1 cellular context compared by ENCODE assay signal in genomic region chr17:13601776-13602551, GRCh38.
TF ChIP-seq lines count a peak whose summit lies in the region.

HS3ST3A1 (minus strand) TSS chr17:13601929; CDS start chr17:13601129, 800 bp downstream.

TF ChIP-seq in HepG2, 621 proteins besides CTCF, POLR2A, EP300 and RAD21 (continued from another document and continues in another):
- TF ChIP-seq GMEB1 (CRISPR knock-in tag; IDR thresholded peaks at IDR 0.05; ENCODE audit: borderline replicate concordance) (0 out of 2 replicates have a peak, but pooled peaks have one; percentile 33), ZFP91 (CRISPR knock-in tag; IDR thresholded peaks at IDR 0.05; ENCODE audit: borderline replicate concordance) (peak; percentile 68; the same call in 1 of the 2 replicates), HES4 (CRISPR knock-in tag; IDR thresholded peaks at IDR 0.05; ENCODE audit: borderline replicate concordance) (no peak), TFAP4 (IDR thresholded peaks at IDR 0.05; ENCODE audit: borderline replicate concordance, low read depth) (no peak), ZBTB1 (CRISPR knock-in tag; IDR thresholded peaks at IDR 0.05; ENCODE audit: borderline replicate concordance) (no peak), TOE1 (CRISPR knock-in tag; IDR thresholded peaks at IDR 0.05) (no peak), BRF2 (CRISPR knock-in tag; IDR thresholded peaks at IDR 0.05) (no peak), CC2D1A (CRISPR knock-in tag; IDR thresholded peaks at IDR 0.05) (no peak), ZNF513 (CRISPR knock-in tag; conservative IDR thresholded peaks at IDR 0.05) (no peak), GRHL1 (CRISPR knock-in tag; conservative IDR thresholded peaks at IDR 0.05) (no peak), ZBTB49 (CRISPR knock-in tag; IDR thresholded peaks at IDR 0.05; ENCODE audit: borderline replicate concordance) (no peak), FOSL2 (CRISPR knock-in tag; IDR thresholded peaks at IDR 0.05) (no peak), JDP2 (CRISPR knock-in tag; IDR thresholded peaks at IDR 0.05; ENCODE audit: borderline replicate concordance) (no peak), ZNF101 (CRISPR knock-in tag; IDR thresholded peaks at IDR 0.05; ENCODE audit: borderline replicate concordance, low read depth) (no peak), CEBPG (CRISPR knock-in tag; IDR thresholded peaks at IDR 0.05) (no peak), NR3C1 (CRISPR knock-in tag; IDR thresholded peaks at IDR 0.05) (no peak), ZNF547 (CRISPR knock-in tag; IDR thresholded peaks at IDR 0.05) (0 out of 2 replicates have a peak, but pooled peaks have one; percentile 30), SMARCC2 (IDR thresholded peaks at IDR 0.05) (no peak), ZBTB7B (CRISPR knock-in tag; IDR thresholded peaks at IDR 0.05) (no peak), SMAD9 (CRISPR knock-in tag; IDR thresholded peaks at IDR 0.05) (no peak), ZNF746 (CRISPR knock-in tag; IDR thresholded peaks at IDR 0.05) (no peak)
- TF ChIP-seq, protein P1, sequence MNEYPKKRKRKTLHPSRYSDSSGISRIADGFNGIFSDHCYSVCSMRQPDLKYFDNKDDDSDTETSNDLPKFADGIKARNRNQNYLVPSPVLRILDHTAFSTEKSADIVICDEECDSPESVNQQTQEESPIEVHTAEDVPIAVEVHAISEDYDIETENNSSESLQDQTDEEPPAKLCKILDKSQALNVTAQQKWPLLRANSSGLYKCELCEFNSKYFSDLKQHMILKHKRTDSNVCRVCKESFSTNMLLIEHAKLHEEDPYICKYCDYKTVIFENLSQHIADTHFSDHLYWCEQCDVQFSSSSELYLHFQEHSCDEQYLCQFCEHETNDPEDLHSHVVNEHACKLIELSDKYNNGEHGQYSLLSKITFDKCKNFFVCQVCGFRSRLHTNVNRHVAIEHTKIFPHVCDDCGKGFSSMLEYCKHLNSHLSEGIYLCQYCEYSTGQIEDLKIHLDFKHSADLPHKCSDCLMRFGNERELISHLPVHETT (CRISPR knock-in tag; conservative IDR thresholded peaks at IDR 0.05) = no peak
- TF ChIP-seq, protein P2, sequence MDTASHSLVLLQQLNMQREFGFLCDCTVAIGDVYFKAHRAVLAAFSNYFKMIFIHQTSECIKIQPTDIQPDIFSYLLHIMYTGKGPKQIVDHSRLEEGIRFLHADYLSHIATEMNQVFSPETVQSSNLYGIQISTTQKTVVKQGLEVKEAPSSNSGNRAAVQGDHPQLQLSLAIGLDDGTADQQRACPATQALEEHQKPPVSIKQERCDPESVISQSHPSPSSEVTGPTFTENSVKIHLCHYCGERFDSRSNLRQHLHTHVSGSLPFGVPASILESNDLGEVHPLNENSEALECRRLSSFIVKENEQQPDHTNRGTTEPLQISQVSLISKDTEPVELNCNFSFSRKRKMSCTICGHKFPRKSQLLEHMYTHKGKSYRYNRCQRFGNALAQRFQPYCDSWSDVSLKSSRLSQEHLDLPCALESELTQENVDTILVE (CRISPR knock-in tag; IDR thresholded peaks at IDR 0.05) = no peak
- TF ChIP-seq, protein P3, sequence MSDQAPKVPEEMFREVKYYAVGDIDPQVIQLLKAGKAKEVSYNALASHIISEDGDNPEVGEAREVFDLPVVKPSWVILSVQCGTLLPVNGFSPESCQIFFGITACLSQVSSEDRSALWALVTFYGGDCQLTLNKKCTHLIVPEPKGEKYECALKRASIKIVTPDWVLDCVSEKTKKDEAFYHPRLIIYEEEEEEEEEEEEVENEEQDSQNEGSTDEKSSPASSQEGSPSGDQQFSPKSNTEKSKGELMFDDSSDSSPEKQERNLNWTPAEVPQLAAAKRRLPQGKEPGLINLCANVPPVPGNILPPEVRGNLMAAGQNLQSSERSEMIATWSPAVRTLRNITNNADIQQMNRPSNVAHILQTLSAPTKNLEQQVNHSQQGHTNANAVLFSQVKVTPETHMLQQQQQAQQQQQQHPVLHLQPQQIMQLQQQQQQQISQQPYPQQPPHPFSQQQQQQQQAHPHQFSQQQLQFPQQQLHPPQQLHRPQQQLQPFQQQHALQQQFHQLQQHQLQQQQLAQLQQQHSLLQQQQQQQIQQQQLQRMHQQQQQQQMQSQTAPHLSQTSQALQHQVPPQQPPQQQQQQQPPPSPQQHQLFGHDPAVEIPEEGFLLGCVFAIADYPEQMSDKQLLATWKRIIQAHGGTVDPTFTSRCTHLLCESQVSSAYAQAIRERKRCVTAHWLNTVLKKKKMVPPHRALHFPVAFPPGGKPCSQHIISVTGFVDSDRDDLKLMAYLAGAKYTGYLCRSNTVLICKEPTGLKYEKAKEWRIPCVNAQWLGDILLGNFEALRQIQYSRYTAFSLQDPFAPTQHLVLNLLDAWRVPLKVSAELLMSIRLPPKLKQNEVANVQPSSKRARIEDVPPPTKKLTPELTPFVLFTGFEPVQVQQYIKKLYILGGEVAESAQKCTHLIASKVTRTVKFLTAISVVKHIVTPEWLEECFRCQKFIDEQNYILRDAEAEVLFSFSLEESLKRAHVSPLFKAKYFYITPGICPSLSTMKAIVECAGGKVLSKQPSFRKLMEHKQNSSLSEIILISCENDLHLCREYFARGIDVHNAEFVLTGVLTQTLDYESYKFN (CRISPR knock-in tag; conservative IDR thresholded peaks at IDR 0.05) = 0 out of 2 replicates have a peak, but pooled peaks have one; percentile 6
- TF ChIP-seq, protein P4, sequence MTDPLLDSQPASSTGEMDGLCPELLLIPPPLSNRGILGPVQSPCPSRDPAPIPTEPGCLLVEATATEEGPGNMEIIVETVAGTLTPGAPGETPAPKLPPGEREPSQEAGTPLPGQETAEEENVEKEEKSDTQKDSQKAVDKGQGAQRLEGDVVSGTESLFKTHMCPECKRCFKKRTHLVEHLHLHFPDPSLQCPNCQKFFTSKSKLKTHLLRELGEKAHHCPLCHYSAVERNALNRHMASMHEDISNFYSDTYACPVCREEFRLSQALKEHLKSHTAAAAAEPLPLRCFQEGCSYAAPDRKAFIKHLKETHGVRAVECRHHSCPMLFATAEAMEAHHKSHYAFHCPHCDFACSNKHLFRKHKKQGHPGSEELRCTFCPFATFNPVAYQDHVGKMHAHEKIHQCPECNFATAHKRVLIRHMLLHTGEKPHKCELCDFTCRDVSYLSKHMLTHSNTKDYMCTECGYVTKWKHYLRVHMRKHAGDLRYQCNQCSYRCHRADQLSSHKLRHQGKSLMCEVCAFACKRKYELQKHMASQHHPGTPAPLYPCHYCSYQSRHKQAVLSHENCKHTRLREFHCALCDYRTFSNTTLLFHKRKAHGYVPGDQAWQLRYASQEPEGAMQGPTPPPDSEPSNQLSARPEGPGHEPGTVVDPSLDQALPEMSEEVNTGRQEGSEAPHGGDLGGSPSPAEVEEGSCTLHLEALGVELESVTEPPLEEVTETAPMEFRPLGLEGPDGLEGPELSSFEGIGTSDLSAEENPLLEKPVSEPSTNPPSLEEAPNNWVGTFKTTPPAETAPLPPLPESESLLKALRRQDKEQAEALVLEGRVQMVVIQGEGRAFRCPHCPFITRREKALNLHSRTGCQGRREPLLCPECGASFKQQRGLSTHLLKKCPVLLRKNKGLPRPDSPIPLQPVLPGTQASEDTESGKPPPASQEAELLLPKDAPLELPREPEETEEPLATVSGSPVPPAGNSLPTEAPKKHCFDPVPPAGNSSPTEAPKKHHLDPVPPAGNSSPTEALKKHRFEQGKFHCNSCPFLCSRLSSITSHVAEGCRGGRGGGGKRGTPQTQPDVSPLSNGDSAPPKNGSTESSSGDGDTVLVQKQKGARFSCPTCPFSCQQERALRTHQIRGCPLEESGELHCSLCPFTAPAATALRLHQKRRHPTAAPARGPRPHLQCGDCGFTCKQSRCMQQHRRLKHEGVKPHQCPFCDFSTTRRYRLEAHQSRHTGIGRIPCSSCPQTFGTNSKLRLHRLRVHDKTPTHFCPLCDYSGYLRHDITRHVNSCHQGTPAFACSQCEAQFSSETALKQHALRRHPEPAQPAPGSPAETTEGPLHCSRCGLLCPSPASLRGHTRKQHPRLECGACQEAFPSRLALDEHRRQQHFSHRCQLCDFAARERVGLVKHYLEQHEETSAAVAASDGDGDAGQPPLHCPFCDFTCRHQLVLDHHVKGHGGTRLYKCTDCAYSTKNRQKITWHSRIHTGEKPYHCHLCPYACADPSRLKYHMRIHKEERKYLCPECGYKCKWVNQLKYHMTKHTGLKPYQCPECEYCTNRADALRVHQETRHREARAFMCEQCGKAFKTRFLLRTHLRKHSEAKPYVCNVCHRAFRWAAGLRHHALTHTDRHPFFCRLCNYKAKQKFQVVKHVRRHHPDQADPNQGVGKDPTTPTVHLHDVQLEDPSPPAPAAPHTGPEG (CRISPR knock-in tag; IDR thresholded peaks at IDR 0.05) = no peak
